17 cellular contexts compared by ENCODE assay signal in genomic region chr14:19480491-19480890, GRCh38. TPM values are rescaled to one million over a fixed set of nuclear protein-coding genes. Genes with fewer than 3 reads are reported as not detected.
"Had no signal": no experiment of that assay in that cellular context is flagged by ENCODE, and none has a peak within 500 bp of the region (broad histone marks: within the 10 kb centered on the region; RNA-seq: fewer than 3 reads in every experiment).

No MANE protein-coding gene starts in this region.

RNA-seq across cellular contexts. Expression of gene POTEG, which starts 46.4 kb away (rescaled TPM):
- total RNA-seq: activated CD4-positive, alpha-beta memory T cell treated with anti-CD3 and anti-CD28 coated beads, Interleukin-2, amount 10 ng/mL, durations not matched to agents 7 days and 5 days; activated CD4-positive, alpha-beta T cell treated with anti-CD3 and anti-CD28 coated beads for 36 hours; activated CD4-positive, alpha-beta T cell treated with anti-CD3 and anti-CD28 coated beads, Interleukin-2, amount 10 ng/mL, durations not matched to agents 7 days and 5 days; activated CD8-positive, alpha-beta memory T cell treated with anti-CD3 and anti-CD28 coated beads, Interleukin-2, amount 10 ng/mL, durations not matched to agents 7 days and 5 days; activated CD8-positive, alpha-beta T cell treated with anti-CD3 and anti-CD28 coated beads, Interleukin-2, amount 10 ng/mL, durations not matched to agents 7 days and 5 days; activated naive CD8-positive, alpha-beta T cell treated with anti-CD3 and anti-CD28 coated beads, Interleukin-2, amount 10 ng/mL, durations not matched to agents 7 days and 5 days; activated T-helper 2 cell treated with anti-CD3 and anti-CD28 coated beads, Interferon-gamma antibody, Interleukin-2, Interleukin-4, amounts not matched to agents 10 μg/mL and 5 μg/mL and 100 μg/mL, durations not matched to agents 14 hours and 24 hours and 36 hours; astrocyte; body of pancreas; breast epithelium; cardiac septum; T-cell; T-helper 1 cell treated with Interleukin-12 subunit alpha and Interleukin-12 subunit beta and Interleukin-4 antibody, amounts not matched to agents 30 ng/mL and 1 ng/mL, for 36 hours; T-helper 17 cell; T-helper 2 cell treated with Interferon-gamma antibody and Interleukin-4, amounts not matched to agents 100 ng/mL and 5 ng/mL, for 36 hours; WTC11 had no signal
- polyA plus RNA-seq: adipose tissue had no signal
